Comparison of ENCODE assay signal across 20 cellular contexts in the genomic region with DNA sequence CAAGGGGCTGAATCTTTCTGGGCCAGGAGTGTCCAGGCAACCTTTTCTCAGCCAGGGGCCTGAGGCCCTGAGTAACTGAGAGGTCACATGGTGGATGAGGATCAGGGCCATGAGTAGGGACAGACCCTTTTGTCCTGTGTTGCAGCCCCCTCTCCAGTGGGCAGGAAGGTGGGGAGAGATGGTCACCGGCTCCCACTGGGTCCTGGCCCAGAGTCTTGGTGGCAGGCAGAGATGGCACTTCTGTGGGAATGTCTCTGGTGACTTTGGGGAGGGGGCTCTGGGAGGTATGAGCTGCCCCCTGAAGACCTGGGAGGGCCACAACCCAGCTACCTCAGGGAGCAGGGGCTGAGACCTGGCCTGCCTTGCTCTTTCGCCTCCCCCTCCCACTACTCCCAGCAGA. TPM values are rescaled to one million over a fixed set of nuclear protein-coding genes. Genes with fewer than 3 reads are reported as not detected.
DNase-seq lines count a peak whose midpoint lies in the region; ATAC-seq, FAIRE-seq and TF ChIP-seq lines count a peak whose summit lies in the region.
"Had no signal": no experiment of that assay in that cellular context is flagged by ENCODE, and none has a peak within 500 bp of the region (broad histone marks: within the 10 kb centered on the region; RNA-seq: fewer than 3 reads in every experiment).

No MANE protein-coding gene starts in this region.

- H3K27me3 ChIP-seq in osteoblast (ENCODE audit: insufficient read depth, low read length), result peaks cover under 1% of the 10 kb centered on the region
- H3K27me3 ChIP-seq: BLaER1 had no signal

- no peaks in the 10 kb centered on the region for H3K9me3 ChIP-seq in osteoblast (ENCODE audit: low read depth, low read length)
- H3K9me3 ChIP-seq: BLaER1 had no signal

- DNase-seq in cardiac septum (ENCODE audit: low spot score) (peak; percentile 46), left cardiac atrium (no peak), coronary artery (ENCODE audit: low spot score) (peak; percentile 63), osteoblast (ENCODE audit: insufficient read length, low spot score, missing footprints) (peak; percentile 39), progenitor cell of endocrine pancreas (ENCODE audit: low spot score, unreplicated experiment) (no peak), SHP77 (lab: John Stamatoyannopoulos, UW) (no peak), frontal cortex (ENCODE audit: low spot score in 2 of 2) (no peak)
- no peak for DNase-seq in activated CD8-positive, alpha-beta memory T cell treated with anti-CD3 and anti-CD28 coated beads, Interleukin-2, amount 50 U/mL, for 48 hours
- DNase-seq: CD4-positive, alpha-beta memory T cell; KG1; NCI-H187 treated with DMSO at 0.1 percent for 48 hours; NCI-H345; NCI-H524 treated with DMSO at 0.1 percent for 48 hours; PC-9 had no signal

- H2AFZ ChIP-seq in osteoblast (ENCODE audit: low read length), result no peak overlapping the region
- H2AFZ ChIP-seq: GM23338, PC-9 had no signal

- H3K27ac ChIP-seq in coronary artery, result no peak overlapping the region
- H3K27ac ChIP-seq in osteoblast (ENCODE audit: low read depth, low read length), result no peak overlapping the region
- H3K27ac ChIP-seq: BLaER1, PC-9, RWPE1 had no signal

- no peak overlapping the region for H3K27ac Mint-ChIP-seq in progenitor cell of endocrine pancreas
- H3K27ac Mint-ChIP-seq: CD4-positive, alpha-beta memory T cell had no signal

- no peaks in the 10 kb centered on the region for H3K36me3 ChIP-seq in osteoblast (ENCODE audit: insufficient read depth, low read length)
- H3K36me3 ChIP-seq: BLaER1 had no signal

- no peak overlapping the region for H3K4me2 ChIP-seq in osteoblast (ENCODE audit: insufficient read depth, low read length)
- H3K4me2 ChIP-seq: BLaER1, GM23338, PC-9 had no signal

- no peaks in the 10 kb centered on the region for H3K79me2 ChIP-seq in osteoblast (ENCODE audit: insufficient read depth, low read length)

- peaks cover 43% of the 10 kb centered on the region for H3K27me3 Mint-ChIP-seq in progenitor cell of endocrine pancreas

- H3K4me1 ChIP-seq in osteoblast (ENCODE audit: insufficient read depth, low read length), result peaks cover 40% of the 10 kb centered on the region
- H3K4me1 ChIP-seq: BLaER1 had no signal

- FAIRE-seq in frontal cortex (lab: Jason Lieb, UNC), result no peak
- FAIRE-seq: GM12892, GM18507, HepG2 had no signal

- TF ChIP-seq CTCF in coronary artery (IDR thresholded peaks at IDR 0.05) (no peak), osteoblast (IDR thresholded peaks at IDR 0.05; ENCODE audit: extremely low read depth, low read depth, low read length) (no peak), progenitor cell of endocrine pancreas (IDR thresholded peaks at IDR 0.05; ENCODE audit: unreplicated experiment) (no peak)

- no peaks in the 10 kb centered on the region for H3K9me3 Mint-ChIP-seq in progenitor cell of endocrine pancreas (ENCODE audit: low read depth)
- H3K9me3 Mint-ChIP-seq: CD4-positive, alpha-beta memory T cell; GM23338 had no signal

- H3K4me3 ChIP-seq in coronary artery, result no peak overlapping the region
- H3K4me3 ChIP-seq in osteoblast (ENCODE audit: insufficient read depth, low read length), result no peak overlapping the region
- H3K4me3 ChIP-seq: BLaER1, GM23338, PC-9 had no signal

- H3K36me3 Mint-ChIP-seq in progenitor cell of endocrine pancreas (ENCODE audit: insufficient read depth), result no peaks in the 10 kb centered on the region
- H3K36me3 Mint-ChIP-seq: CD4-positive, alpha-beta memory T cell had no signal

- H4K20me1 ChIP-seq in osteoblast (ENCODE audit: insufficient read depth, low read length), result no peaks in the 10 kb centered on the region
- H4K20me1 ChIP-seq: BLaER1 had no signal

- H3K4me3 Mint-ChIP-seq in progenitor cell of endocrine pancreas (ENCODE audit: low read depth), result no peak overlapping the region
- H3K4me3 Mint-ChIP-seq: CD4-positive, alpha-beta memory T cell; GM23338 had no signal

- intact Hi-C loops in cardiac septum (cut with DNase I), result no loop called here
- intact Hi-C loops in left cardiac atrium (cut with DNase I), result no loop called here

- no peak for ATAC-seq in left cardiac atrium
- ATAC-seq: GM23338, HepG2 had no signal

- peaks cover 12% of the 10 kb centered on the region for H3K4me1 Mint-ChIP-seq in progenitor cell of endocrine pancreas (ENCODE audit: low read depth)

RNA-seq across cellular contexts. Expression of a gene that starts 6.8 kb away (rescaled TPM):
- total RNA-seq in cardiac septum (2.4 TPM), left cardiac atrium (under 1 TPM; 0.52 to 0.91 TPM), osteoblast (0.59 and 0.72 TPM in 2 replicates), progenitor cell of endocrine pancreas (1.8 and 3.5 TPM in 2 replicates), frontal cortex (0.41 TPM)

Comparison
In these comparisons a context has a peak if more than half of its experiments do, and no peak if none do; other contexts are left out.
1. DNase-seq: peak in cardiac septum (single experiment), coronary artery (single experiment) and osteoblast (single experiment); none in left cardiac atrium (single experiment), progenitor cell of endocrine pancreas (single experiment), SHP77 (0 of 2), activated CD8-positive, alpha-beta memory T cell treated with anti-CD3 and anti-CD28 coated beads, Interleukin-2, amount 50 U/mL, for 48 hours (single experiment) and frontal cortex (0 of 2).